11 cellular contexts compared by ENCODE assay signal in genomic region chr1:41819843-41820242, GRCh38.
"Had no signal": no experiment of that assay in that cellular context is flagged by ENCODE, and none has a peak within 500 bp of the region (broad histone marks: within the 10 kb centered on the region; RNA-seq: fewer than 3 reads in every experiment).

No MANE protein-coding gene starts in this region.

- H3K27ac ChIP-seq: GM23248 had no signal

- DNase-seq: GM23248, GOT3, H7, H9, HCEC 1CT, HFFc6 had no signal

- H2AFZ ChIP-seq: GM23248, GM23338 had no signal

- ATAC-seq: GM23338, HCT116 had no signal

- H3K4me3 ChIP-seq: GM23248, GM23338, HAP-1 had no signal

- H3K27ac Mint-ChIP-seq: GM23338, H9, HFFc6 had no signal

- H3K9me3 Mint-ChIP-seq: GM23338, H9, HFFc6 had no signal

- H3K4me3 Mint-ChIP-seq: GM23338, H9, HFFc6 had no signal

- FAIRE-seq: H1, H54 had no signal

- H3K4me2 ChIP-seq: GM23338 had no signal

- H3K9ac ChIP-seq: GM23248 had no signal

- H3K36me3 ChIP-seq: HAP-1 had no signal

- H3K9me3 ChIP-seq: HAP-1 had no signal
